ENCODE assay signal across 15 cellular contexts in genomic region chr1:91552596-91552995, GRCh38. TPM values are rescaled to one million over a fixed set of nuclear protein-coding genes. Genes with fewer than 3 reads are reported as not detected.
DNase-seq lines count a peak whose midpoint lies in the region; ATAC-seq and TF ChIP-seq lines count a peak whose summit lies in the region.
"Had no signal": no experiment of that assay in that cellular context is flagged by ENCODE, and none has a peak within 500 bp of the region (broad histone marks: within the 10 kb centered on the region; RNA-seq: fewer than 3 reads in every experiment).

No MANE protein-coding gene starts in this region.

- no peak overlapping the region for H3K4me2 ChIP-seq in HCT116 (ENCODE audit: low read length)
- H3K4me2 ChIP-seq: BLaER1 treated with 17β-estradiol and CSF1 and Interleukin-3, amounts not matched to agents 10 nM and 100 nM had no signal

- no peak for TF ChIP-seq RAD21 in HCT116 (IDR thresholded peaks at IDR 0.05; ENCODE audit: low read depth)

- ATAC-seq in activated CD8-positive, alpha-beta T cell treated with anti-CD3 and anti-CD28 coated beads for 36 hours, result no peak
- no peak for ATAC-seq in activated CD8-positive, alpha-beta T cell treated with anti-CD3 and anti-CD28 coated beads, Interleukin-2, amount 10 ng/mL, durations not matched to agents 7 days and 5 days
- peak; percentile 34; the same call in 1 of the 2 replicates for ATAC-seq in HCT116

- WGBS in adrenal gland, 4 donors, result 69 to 89% (median 80%) methylated on average over 2 of the region's 2 CpGs

- H3K9me3 ChIP-seq in HCT116 (ENCODE audit: control insufficient read depth in 1 of 2, insufficient read depth in 1 of 2, low read depth in 1 of 2, low read length in 2 of 2) (peaks cover 0 to 4% of the 10 kb centered on the region in 2 experiments; a peak in 1 of 4 replicates), adrenal gland (replicated peaks in 1 of 3) (no peaks in the 10 kb centered on the region)
- H3K9me3 ChIP-seq: upper lobe of right lung had no signal

- no peaks in the 10 kb centered on the region for H3K79me2 ChIP-seq in HCT116 (ENCODE audit: insufficient read depth, low read length)

- H3K9ac ChIP-seq in HCT116 (ENCODE audit: low read length), result no peak overlapping the region
- H3K9ac ChIP-seq: BLaER1 treated with 17β-estradiol and CSF1 and Interleukin-3, amounts not matched to agents 10 nM and 100 nM had no signal

- no peak for TF ChIP-seq CTCF in activated CD8-positive, alpha-beta T cell treated with anti-CD3 and anti-CD28 coated beads for 36 hours (IDR thresholded peaks at IDR 0.05)
- TF ChIP-seq CTCF in HCT116 (IDR thresholded peaks at IDR 0.05 in 2 of 3, conservative IDR thresholded peaks at IDR 0.05 in 1 of 3; ENCODE audit: borderline replicate concordance in 1 of 3, insufficient read depth in 1 of 3, low read depth in 2 of 3, low read length in 2 of 3) (no peak), adrenal gland (IDR thresholded peaks at IDR 0.05) (no peak)

- H3K27me3 Mint-ChIP-seq in activated CD8-positive, alpha-beta T cell treated with anti-CD3 and anti-CD28 coated beads for 36 hours, result no peaks in the 10 kb centered on the region
- H3K27me3 Mint-ChIP-seq in activated CD8-positive, alpha-beta T cell treated with anti-CD3 and anti-CD28 coated beads, Interleukin-2, amount 10 ng/mL, durations not matched to agents 7 days and 5 days (ENCODE audit: low read depth), result no peaks in the 10 kb centered on the region

- H2AFZ ChIP-seq in HCT116 (ENCODE audit: low read depth, low read length, poor library complexity, severe bottlenecking), result no peak overlapping the region

- H3K36me3 ChIP-seq in HCT116 (ENCODE audit: control insufficient read depth in 1 of 2, insufficient read depth in 2 of 2, low read length in 2 of 2) (no peaks in the 10 kb centered on the region), adrenal gland (replicated peaks in 1 of 2) (no peaks in the 10 kb centered on the region)
- H3K36me3 ChIP-seq: BLaER1 treated with 17β-estradiol and CSF1 and Interleukin-3, amounts not matched to agents 10 nM and 100 nM; spleen; upper lobe of right lung had no signal

- H3K27ac ChIP-seq in HCT116 (ENCODE audit: low read depth, low read length) (no peak overlapping the region), adrenal gland (peak overlapping the region in 3 of 5 donors; percentile 0 to 72 (median 27)), skin epidermis (peak overlapping the region in 11 of 21 experiments; percentile 8 to 82 (median 39))
- H3K27ac ChIP-seq: BLaER1 treated with 17β-estradiol and CSF1 and Interleukin-3, amounts not matched to agents 10 nM and 100 nM; upper lobe of right lung had no signal

- POLR2A ChIA-PET in activated CD8-positive, alpha-beta T cell treated with anti-CD3 and anti-CD28 coated beads for 36 hours (lab: Charles Lee), result no interaction called here
- POLR2A ChIA-PET in activated CD8-positive, alpha-beta T cell treated with anti-CD3 and anti-CD28 coated beads, Interleukin-2, amount 10 ng/mL, durations not matched to agents 7 days and 5 days (lab: Charles Lee), result no interaction called here
- POLR2A ChIA-PET in HCT116 (lab: Charles Lee), result no interaction called here

- BruUV-seq in HCT116 (replicated peaks; lab: Mats Ljungman, UMichigan), result no TSS peak

- H4K20me1 ChIP-seq in HCT116 (ENCODE audit: insufficient read depth), result no peaks in the 10 kb centered on the region
- H4K20me1 ChIP-seq: BLaER1 treated with 17β-estradiol and CSF1 and Interleukin-3, amounts not matched to agents 10 nM and 100 nM had no signal

- H3K36me3 Mint-ChIP-seq in activated CD8-positive, alpha-beta T cell treated with anti-CD3 and anti-CD28 coated beads for 36 hours (ENCODE audit: low read depth), result peaks cover 3% of the 10 kb centered on the region
- H3K36me3 Mint-ChIP-seq in activated CD8-positive, alpha-beta T cell treated with anti-CD3 and anti-CD28 coated beads, Interleukin-2, amount 10 ng/mL, durations not matched to agents 7 days and 5 days (ENCODE audit: low read depth), result peaks cover 22% of the 10 kb centered on the region

- H3K4me1 ChIP-seq in HCT116 (ENCODE audit: control insufficient read depth in 1 of 2, insufficient read depth in 2 of 2, low read length in 2 of 2) (peaks cover 0 to 19% of the 10 kb centered on the region in 2 experiments; a peak in 1 of 4 replicates), adrenal gland (replicated peaks in 1 of 2) (peaks cover 11 to 37% of the 10 kb centered on the region in 2 donors)

- intact Hi-C loops in activated CD8-positive, alpha-beta T cell treated with anti-CD3 and anti-CD28 coated beads for 36 hours (cut with micrococcal nuclease), result loop anchor here (10.0 kb wide), 2 partner anchors 202 to 252 kb away; no protein-coding TSS in a partner anchor
- intact Hi-C loops in HCT116 (cut with micrococcal nuclease), result no loop called here
- intact Hi-C loops in adrenal gland (cut with DNase I), result no loop called here

- no peaks in the 10 kb centered on the region for H3K9me2 ChIP-seq in HCT116 (ENCODE audit: insufficient read depth)

- DNase-seq in activated CD8-positive, alpha-beta T cell treated with anti-CD3 and anti-CD28 coated beads for 36 hours, result no peak
- DNase-seq in activated CD8-positive, alpha-beta T cell treated with anti-CD3 and anti-CD28 coated beads, Interleukin-2, amount 10 ng/mL, durations not matched to agents 7 days and 5 days, result no peak
- DNase-seq in HCT116 (ENCODE audit: low read depth, low spot score), result no peak
- DNase-seq in adrenal gland, result no peak
- DNase-seq in NCI-H1694 (lab: John Stamatoyannopoulos, UW), result no peak
- no peak for DNase-seq in SIG-M5 treated with dmso at 0.1 percent for 504 hours (lab: John Stamatoyannopoulos, UW; ENCODE audit: unreplicated experiment)
- no peak for DNase-seq in DMS 273 (lab: John Stamatoyannopoulos, UW; ENCODE audit: unreplicated experiment)
- DNase-seq: activated T-cell treated with anti-CD3 and anti-CD28 coated beads, Interleukin-2, amount 50 U/mL, for 48 hours; NCI-H1417 treated with DMSO at 0.1 percent for 48 hours; NCI-H2171 treated with DMSO at 0.1 percent for 48 hours; spleen; stimulated activated CD4-positive, alpha-beta T cell treated with anti-CD3 and anti-CD28 coated beads, Interleukin-4, amount 100 ng/mL, for 24 hours; upper lobe of right lung had no signal

- no peak for TF ChIP-seq POLR2A in HCT116 (IDR thresholded peaks at IDR 0.05; ENCODE audit: borderline replicate concordance, extremely low read depth, insufficient read depth, insufficient read length)
- TF ChIP-seq POLR2A in adrenal gland (IDR thresholded peaks at IDR 0.05), result no peak

- CTCF ChIA-PET in activated CD8-positive, alpha-beta T cell treated with anti-CD3 and anti-CD28 coated beads for 36 hours (lab: Charles Lee), result interaction anchor here (0.9 kb wide), 1 partner anchor 24 kb away, joined by 3 read pairs; no protein-coding TSS in a partner anchor
- CTCF ChIA-PET in activated CD8-positive, alpha-beta T cell treated with anti-CD3 and anti-CD28 coated beads, Interleukin-2, amount 10 ng/mL, durations not matched to agents 7 days and 5 days (lab: Charles Lee), result no interaction called here
- CTCF ChIA-PET in HCT116 (lab: Charles Lee), result no interaction called here

- peak overlapping the region; percentile 3 for H3K27ac Mint-ChIP-seq in activated CD8-positive, alpha-beta T cell treated with anti-CD3 and anti-CD28 coated beads for 36 hours
- H3K27ac Mint-ChIP-seq in activated CD8-positive, alpha-beta T cell treated with anti-CD3 and anti-CD28 coated beads, Interleukin-2, amount 10 ng/mL, durations not matched to agents 7 days and 5 days, result no peak overlapping the region

- H3K27me3 ChIP-seq in HCT116 (ENCODE audit: insufficient read depth, low read length) (no peaks in the 10 kb centered on the region), adrenal gland (no peaks in the 10 kb centered on the region)
- H3K27me3 ChIP-seq: BLaER1 treated with 17β-estradiol and CSF1 and Interleukin-3, amounts not matched to agents 10 nM and 100 nM; spleen; upper lobe of right lung had no signal

- no peak overlapping the region for H3K4me3 Mint-ChIP-seq in activated CD8-positive, alpha-beta T cell treated with anti-CD3 and anti-CD28 coated beads for 36 hours
- H3K4me3 Mint-ChIP-seq in activated CD8-positive, alpha-beta T cell treated with anti-CD3 and anti-CD28 coated beads, Interleukin-2, amount 10 ng/mL, durations not matched to agents 7 days and 5 days, result no peak overlapping the region

- H3K9me3 Mint-ChIP-seq in activated CD8-positive, alpha-beta T cell treated with anti-CD3 and anti-CD28 coated beads for 36 hours, result peaks cover 10% of the 10 kb centered on the region
- peaks cover 10% of the 10 kb centered on the region for H3K9me3 Mint-ChIP-seq in activated CD8-positive, alpha-beta T cell treated with anti-CD3 and anti-CD28 coated beads, Interleukin-2, amount 10 ng/mL, durations not matched to agents 7 days and 5 days (ENCODE audit: insufficient read depth)

- no peak overlapping the region for H3K4me3 ChIP-seq in HCT116 (replicated peaks in 1 of 2; ENCODE audit: low read depth in 1 of 2, low read length in 2 of 2)
- H3K4me3 ChIP-seq in adrenal gland, result no peak overlapping the region
- H3K4me3 ChIP-seq in skin epidermis, result no peak overlapping the region
- H3K4me3 ChIP-seq: BLaER1 treated with 17β-estradiol and CSF1 and Interleukin-3, amounts not matched to agents 10 nM and 100 nM; spleen; upper lobe of right lung had no signal

- RAD21 ChIA-PET in HCT116 (lab: Charles Lee; ENCODE audit: low non-redundant PET in 1 of 2, low total read pairs in 2 of 2, uncharacterized antibody in 2 of 2, unreplicated experiment in 2 of 2), result no interaction called here

- H3K4me1 Mint-ChIP-seq in activated CD8-positive, alpha-beta T cell treated with anti-CD3 and anti-CD28 coated beads for 36 hours (ENCODE audit: low read depth), result peaks cover 88% of the 10 kb centered on the region
- peaks cover 97% of the 10 kb centered on the region for H3K4me1 Mint-ChIP-seq in activated CD8-positive, alpha-beta T cell treated with anti-CD3 and anti-CD28 coated beads, Interleukin-2, amount 10 ng/mL, durations not matched to agents 7 days and 5 days (ENCODE audit: low read depth)

TF ChIP-seq in HCT116, 20 proteins besides CTCF, POLR2A, EP300 and RAD21:
- no peak for TF ChIP-seq CEBPB (IDR thresholded peaks at IDR 0.05; ENCODE audit: low read depth)
- no peak for TF ChIP-seq EGR1 (IDR thresholded peaks at IDR 0.05; ENCODE audit: low read depth)
- TF ChIP-seq EZH2 (IDR thresholded peaks at IDR 0.05), result no peak

RNA-seq across cellular contexts. Expression of gene CDC7, which starts 51.9 kb away (rescaled TPM):
- 10 to 100 TPM; 28.0 to 30.3 TPM for total RNA-seq in activated CD8-positive, alpha-beta T cell treated with anti-CD3 and anti-CD28 coated beads for 36 hours
- 10 to 100 TPM; 26.5 to 27.7 TPM for total RNA-seq in activated CD8-positive, alpha-beta T cell treated with anti-CD3 and anti-CD28 coated beads, Interleukin-2, amount 10 ng/mL, durations not matched to agents 7 days and 5 days
- total RNA-seq in HCT116 (2021; ENCODE audit: unreplicated experiment), result 24.5 TPM
- polyA plus RNA-seq in HCT116 (2012), result 8.3 and 10.3 TPM in 2 replicates
- 1 to 10 TPM; 1.6 to 6.9 (median 3.1) TPM for total RNA-seq in adrenal gland
- polyA plus RNA-seq in adrenal gland, result 1 to 10 TPM; 2.3 to 6.6 (median 2.4) TPM
